Comparison of ENCODE assay signal across 17 cellular contexts in the genomic region with DNA sequence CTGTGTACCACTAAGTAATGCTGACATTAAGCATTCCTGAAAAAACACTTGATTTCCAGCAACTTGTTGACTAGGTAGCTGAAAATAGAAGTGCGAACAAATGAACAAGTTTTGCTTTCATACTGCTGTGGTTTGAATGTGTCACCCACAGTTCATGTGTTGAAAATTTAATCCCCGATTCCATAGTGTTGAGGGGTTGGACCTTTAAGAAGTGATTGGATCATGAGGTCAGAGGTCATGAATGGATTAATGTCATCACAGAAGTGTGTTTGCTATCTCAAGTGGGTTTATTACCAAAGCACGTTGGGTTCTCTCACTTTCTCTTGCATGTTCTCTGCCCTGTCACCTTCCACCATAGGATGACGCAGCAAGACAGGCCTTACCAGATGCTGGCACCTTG.
DNase-seq lines count a peak whose midpoint lies in the region; ATAC-seq, FAIRE-seq and TF ChIP-seq lines count a peak whose summit lies in the region.
"Had no signal": no experiment of that assay in that cellular context is flagged by ENCODE, and none has a peak within 500 bp of the region (broad histone marks: within the 10 kb centered on the region; RNA-seq: fewer than 3 reads in every experiment).

No MANE protein-coding gene starts in this region.

- peak overlapping the region; percentile 51 for H3K27ac Mint-ChIP-seq in activated T-cell treated with anti-CD3 and anti-CD28 coated beads, Interleukin-2, amount 50 U/mL, for 24 hours

- no peaks in the 10 kb centered on the region for H3K9me3 ChIP-seq in endothelial cell of umbilical vein (replicated peaks; ENCODE audit: control insufficient read depth, insufficient read depth, low read length)
- no peaks in the 10 kb centered on the region for H3K9me3 ChIP-seq in gastroesophageal sphincter

- H3K36me3 Mint-ChIP-seq in activated T-cell treated with anti-CD3 and anti-CD28 coated beads, Interleukin-2, amount 50 U/mL, for 24 hours (ENCODE audit: low read depth) = peaks cover 30% of the 10 kb centered on the region

- H3K36me3 ChIP-seq in endothelial cell of umbilical vein (ENCODE audit: control insufficient read depth in 2 of 2, extremely low read depth in 1 of 2, insufficient read depth in 2 of 2, low read length in 2 of 2) = peaks cover 0 to 4% of the 10 kb centered on the region in 2 experiments
- H3K36me3 ChIP-seq in gastroesophageal sphincter = peaks cover 0 to 29% of the 10 kb centered on the region in 2 donors

- no peak overlapping the region for H3K4me3 Mint-ChIP-seq in activated T-cell treated with anti-CD3 and anti-CD28 coated beads, Interleukin-2, amount 50 U/mL, for 24 hours

- CTCF ChIA-PET in endothelial cell of umbilical vein (lab: Charles Lee) = no interaction called here

- H3K9ac ChIP-seq in endothelial cell of umbilical vein (replicated peaks; ENCODE audit: extremely low read depth, insufficient read depth, low read length) = no peak overlapping the region

- no peak overlapping the region for H3K4me2 ChIP-seq in endothelial cell of umbilical vein (ENCODE audit: insufficient read depth, low read length)

- POLR2A ChIA-PET in endothelial cell of umbilical vein (lab: Charles Lee) = no interaction called here

- H3K27me3 Mint-ChIP-seq in activated T-cell treated with anti-CD3 and anti-CD28 coated beads, Interleukin-2, amount 50 U/mL, for 24 hours = no peaks in the 10 kb centered on the region

- TF ChIP-seq CTCF in endothelial cell of umbilical vein (IDR thresholded peaks at IDR 0.05; ENCODE audit: extremely low read depth in 1 of 2, insufficient read depth in 1 of 2, low read depth in 1 of 2, low read length in 2 of 2) (no peak), gastroesophageal sphincter (IDR thresholded peaks at IDR 0.05) (no peak)

- no peak overlapping the region for H2AFZ ChIP-seq in endothelial cell of umbilical vein (ENCODE audit: low read depth, low read length)

- intact Hi-C loops in endothelial cell of umbilical vein (cut with micrococcal nuclease) = no loop called here

- H3K27ac ChIP-seq in endothelial cell of umbilical vein (ENCODE audit: insufficient read depth, low read depth, low read length) (no peak overlapping the region), gastroesophageal sphincter (no peak overlapping the region)

- H4K20me1 ChIP-seq in endothelial cell of umbilical vein (replicated peaks; ENCODE audit: control insufficient read depth, extremely low read depth, insufficient read depth, low read length) = peaks cover 2% of the 10 kb centered on the region

- BruUV-seq in endothelial cell of umbilical vein (replicated peaks; lab: Mats Ljungman, UMichigan) = no TSS peak

- no peaks in the 10 kb centered on the region for H3K9me3 Mint-ChIP-seq in activated T-cell treated with anti-CD3 and anti-CD28 coated beads, Interleukin-2, amount 50 U/mL, for 24 hours

- H3K9me1 ChIP-seq in endothelial cell of umbilical vein (replicated peaks; ENCODE audit: control insufficient read depth, extremely low read depth, insufficient read depth, low read length) = no peaks in the 10 kb centered on the region

- 77 to 87% methylated on average over 3 to 4 of the region's 4 CpGs for WGBS in gastroesophageal sphincter (ENCODE audit: low coverage in 1 of 2), 2 donors

- H3K4me1 Mint-ChIP-seq in activated T-cell treated with anti-CD3 and anti-CD28 coated beads, Interleukin-2, amount 50 U/mL, for 24 hours (ENCODE audit: low read depth) = peaks cover 15% of the 10 kb centered on the region

- no peak for DNase-seq in activated T-cell treated with anti-CD3 and anti-CD28 coated beads, Interleukin-2, amount 50 U/mL, for 24 hours
- DNase-seq in activated T-cell treated with anti-CD3 and anti-CD28 coated beads, Interleukin-2, amount 50 U/mL, for 48 hours = no peak
- peak; percentile 65 for DNase-seq in MV-4-11 (lab: John Stamatoyannopoulos, UW)
- DNase-seq in endothelial cell of umbilical vein (ENCODE audit: low read depth, low spot score) = no peak
- DNase-seq in stimulated activated naive CD8-positive, alpha-beta T cell treated with anti-CD3 and anti-CD28 coated beads, Interleukin-15, Interleukin-2, amounts not matched to agents 100 U/mL and 50 U/mL, for 24 hours = no peak
- no peak for DNase-seq in hippocampal formation (lab: John Stamatoyannopoulos, UW)
- DNase-seq: C1 segment of cervical spinal cord, DMS153, EL, H7, KBM-7, NCI-H1105, NCI-H1694 treated with DMSO at 0.1 percent for 48 hours, NCI-H69 had no signal

- peak; percentile 32 for ATAC-seq in stimulated activated naive CD8-positive, alpha-beta T cell treated with anti-CD3 and anti-CD28 coated beads, Interleukin-15, Interleukin-2, amounts not matched to agents 100 U/mL and 50 U/mL, for 24 hours
- ATAC-seq in HG02938 (IDR thresholded peaks at IDR 0.05; ENCODE audit: unreplicated experiment) (no peak), gastroesophageal sphincter (no peak)

- FAIRE-seq in endothelial cell of umbilical vein (lab: Jason Lieb, UNC) = peak; percentile 59
- FAIRE-seq: A204.1 had no signal

- H3K4me1 ChIP-seq in endothelial cell of umbilical vein (ENCODE audit: control insufficient read depth, extremely low read depth, insufficient read depth, low read length) = no peaks in the 10 kb centered on the region
- no peaks in the 10 kb centered on the region for H3K4me1 ChIP-seq in gastroesophageal sphincter

- no peaks in the 10 kb centered on the region for H3K79me2 ChIP-seq in endothelial cell of umbilical vein (ENCODE audit: control insufficient read depth, insufficient read depth, low read length)

- H3K27me3 ChIP-seq in endothelial cell of umbilical vein (ENCODE audit: control insufficient read depth in 2 of 2, insufficient read depth in 2 of 2, low read length in 2 of 2) (no peaks in the 10 kb centered on the region), gastroesophageal sphincter (no peaks in the 10 kb centered on the region)

- no peak overlapping the region for H3K4me3 ChIP-seq in endothelial cell of umbilical vein (replicated peaks in 1 of 3; ENCODE audit: insufficient read depth in 1 of 3, low read depth in 1 of 3, low read length in 3 of 3)
- no peak overlapping the region for H3K4me3 ChIP-seq in gastroesophageal sphincter

- dilution Hi-C loops in endothelial cell of umbilical vein (cut with MboI; ENCODE audit: extremely low pct_ligation_motif_present, low sequenced_read_pairs) = no loop called here

- TF ChIP-seq POLR2A in endothelial cell of umbilical vein (IDR thresholded peaks at IDR 0.05; ENCODE audit: low read depth, low read length) (no peak), gastroesophageal sphincter (IDR thresholded peaks at IDR 0.05) (no peak)

- no peak for TF ChIP-seq EP300 in gastroesophageal sphincter (IDR thresholded peaks at IDR 0.05)

TF ChIP-seq in endothelial cell of umbilical vein, 7 proteins besides CTCF, POLR2A, EP300 and RAD21:
- TF ChIP-seq POLR2AphosphoS5 (IDR thresholded peaks at IDR 0.05; ENCODE audit: insufficient read depth, low read depth, low read length) (no peak), MYC (IDR thresholded peaks at IDR 0.05; ENCODE audit: low read depth, low read length) (no peak), FOS (IDR thresholded peaks at IDR 0.05; ENCODE audit: borderline replicate concordance, insufficient read depth, low read length) (no peak), MAX (IDR thresholded peaks at IDR 0.05; ENCODE audit: insufficient read depth, insufficient read length) (no peak)
TF ChIP-seq in endothelial cell of umbilical vein: peak in this region for 0.
